ENCODE assay signal across 15 cellular contexts in genomic region chrX:84715315-84715714, GRCh38.
"Had no signal": no experiment of that assay in that cellular context is flagged by ENCODE, and none has a peak within 500 bp of the region (broad histone marks: within the 10 kb centered on the region; RNA-seq: fewer than 3 reads in every experiment).

No MANE protein-coding gene starts in this region.

- ATAC-seq: activated T-cell treated with anti-CD3 and anti-CD28 coated beads, Interleukin-2, amount 50 U/mL, for 72 hours; natural killer cell treated with Interleukin-12 subunit alpha and Interleukin-12 subunit beta and Interleukin-15 and Interleukin-18, amount 100 ng/mL, for 72 hours; stimulated activated effector memory CD8-positive, alpha-beta T cell treated with anti-CD3 and anti-CD28 coated beads, Interleukin-12 subunit alpha, Interleukin-12 subunit beta, amount 100 ng/mL, for 72 hours had no signal

- H3K27me3 Mint-ChIP-seq: activated CD4-positive, alpha-beta T cell treated with anti-CD3 and anti-CD28 coated beads, Interleukin-2, amount 10 ng/mL, durations not matched to agents 7 days and 5 days; activated naive CD8-positive, alpha-beta T cell; central memory CD8-positive, alpha-beta T cell; natural killer cell treated with Interleukin-12 subunit alpha and Interleukin-12 subunit beta and Interleukin-15 and Interleukin-18, amount 100 ng/mL, for 72 hours had no signal

- H3K9me3 Mint-ChIP-seq: activated CD4-positive, alpha-beta T cell treated with anti-CD3 and anti-CD28 coated beads, Interleukin-2, amount 10 ng/mL, durations not matched to agents 7 days and 5 days; activated T-cell treated with anti-CD3 and anti-CD28 coated beads, Interleukin-2, amount 50 U/mL, for 72 hours; brain; central memory CD8-positive, alpha-beta T cell; dendritic cell treated with granulocyte-macrophage colony-stimulating factor and Interleukin-4, amounts not matched to agents 40 ng/mL and 50 ng/mL, for 4 days; natural killer cell treated with Interleukin-12 subunit alpha and Interleukin-12 subunit beta and Interleukin-15 and Interleukin-18, amount 100 ng/mL, for 72 hours; stimulated activated effector memory CD8-positive, alpha-beta T cell treated with anti-CD3 and anti-CD28 coated beads, Interleukin-12 subunit alpha, Interleukin-12 subunit beta, amount 100 ng/mL, for 72 hours had no signal

- H3K27ac Mint-ChIP-seq: activated CD4-positive, alpha-beta T cell treated with anti-CD3 and anti-CD28 coated beads, Interleukin-2, amount 10 ng/mL, durations not matched to agents 7 days and 5 days; activated naive CD8-positive, alpha-beta T cell; activated T-cell treated with anti-CD3 and anti-CD28 coated beads, Interleukin-2, amount 50 U/mL, for 72 hours; brain; dendritic cell treated with granulocyte-macrophage colony-stimulating factor and Interleukin-4, amounts not matched to agents 40 ng/mL and 50 ng/mL, for 4 days; natural killer cell treated with Interleukin-12 subunit alpha and Interleukin-12 subunit beta and Interleukin-15 and Interleukin-18, amount 100 ng/mL, for 72 hours; stimulated activated effector memory CD8-positive, alpha-beta T cell treated with anti-CD3 and anti-CD28 coated beads, Interleukin-12 subunit alpha, Interleukin-12 subunit beta, amount 100 ng/mL, for 72 hours had no signal

- H3K4me1 Mint-ChIP-seq: activated CD4-positive, alpha-beta T cell treated with anti-CD3 and anti-CD28 coated beads, Interleukin-2, amount 10 ng/mL, durations not matched to agents 7 days and 5 days; brain; central memory CD8-positive, alpha-beta T cell; stimulated activated effector memory CD8-positive, alpha-beta T cell treated with anti-CD3 and anti-CD28 coated beads, Interleukin-12 subunit alpha, Interleukin-12 subunit beta, amount 100 ng/mL, for 72 hours had no signal

- DNase-seq: activated CD4-positive, alpha-beta T cell treated with anti-CD3 and anti-CD28 coated beads, Interleukin-2, amount 10 ng/mL, durations not matched to agents 7 days and 5 days; activated CD8-positive, alpha-beta memory T cell treated with anti-CD3 and anti-CD28 coated beads, Interleukin-2, amount 50 U/mL, for 48 hours; activated gamma-delta T cell treated with Interleukin-2 at 50 U/mL for 16 hours; activated T-cell treated with anti-CD3 and anti-CD28 coated beads, Interleukin-2, amount 50 U/mL, for 72 hours; amniotic stem cell; effector memory CD4-positive, alpha-beta T cell; foreskin fibroblast; hippocampal formation; mesendoderm had no signal

- H3K4me3 Mint-ChIP-seq: activated CD4-positive, alpha-beta T cell treated with anti-CD3 and anti-CD28 coated beads, Interleukin-2, amount 10 ng/mL, durations not matched to agents 7 days and 5 days; activated naive CD8-positive, alpha-beta T cell; activated T-cell treated with anti-CD3 and anti-CD28 coated beads, Interleukin-2, amount 50 U/mL, for 72 hours; brain; central memory CD8-positive, alpha-beta T cell; dendritic cell treated with granulocyte-macrophage colony-stimulating factor and Interleukin-4, amounts not matched to agents 40 ng/mL and 50 ng/mL, for 4 days; natural killer cell treated with Interleukin-12 subunit alpha and Interleukin-12 subunit beta and Interleukin-15 and Interleukin-18, amount 100 ng/mL, for 72 hours; stimulated activated effector memory CD8-positive, alpha-beta T cell treated with anti-CD3 and anti-CD28 coated beads, Interleukin-12 subunit alpha, Interleukin-12 subunit beta, amount 100 ng/mL, for 72 hours had no signal
